In the genomic region with DNA sequence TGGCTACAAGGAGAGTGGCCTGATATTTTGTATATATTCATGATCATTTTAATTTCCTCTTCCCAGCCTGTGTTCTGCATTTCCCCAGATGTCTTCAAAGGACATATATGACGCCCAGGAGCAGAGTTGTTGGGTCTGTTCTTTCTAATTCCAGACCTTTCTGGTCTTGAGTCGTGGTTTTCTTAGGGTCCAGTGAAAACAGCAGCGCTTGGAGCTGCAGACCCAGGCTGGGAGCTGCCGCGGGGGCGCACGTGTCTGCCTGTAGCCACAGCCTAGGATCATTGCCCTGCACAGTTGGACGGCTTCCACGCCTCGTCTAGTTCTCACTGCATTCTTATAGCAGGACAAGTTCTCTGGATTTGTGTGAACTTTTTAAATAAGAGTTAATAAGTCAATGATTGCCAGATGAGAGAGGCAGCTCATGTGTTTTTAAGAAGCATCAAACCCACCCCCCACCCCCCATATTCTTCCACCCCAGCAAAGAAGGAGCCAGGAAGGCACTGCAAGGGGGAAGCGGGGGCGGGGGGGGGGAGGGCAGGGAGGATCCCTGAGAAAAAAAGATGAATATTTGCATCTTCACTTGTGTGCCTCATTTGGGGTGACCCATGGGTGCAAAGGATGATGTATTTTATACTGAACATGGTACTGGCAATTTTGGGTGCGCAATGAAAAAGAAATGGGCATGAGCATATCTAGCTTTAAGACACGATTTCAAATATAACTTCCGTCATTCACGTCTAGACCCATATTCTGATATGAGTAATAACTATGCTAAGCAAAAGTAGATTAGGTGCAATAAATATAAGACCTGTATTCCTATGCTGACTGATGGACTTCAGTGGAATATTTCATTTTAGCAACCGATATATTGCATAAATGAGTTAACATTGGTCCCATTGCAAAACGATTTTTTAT, we compare ENCODE assay signal across 10 cellular contexts.
DNase-seq lines count a peak whose midpoint lies in the region; ATAC-seq, FAIRE-seq and TF ChIP-seq lines count a peak whose summit lies in the region.
"Had no signal": no experiment of that assay in that cellular context is flagged by ENCODE, and none has a peak within 500 bp of the region (broad histone marks: within the 10 kb centered on the region; RNA-seq: fewer than 3 reads in every experiment).

No MANE protein-coding gene starts in this region.

- no peak for ATAC-seq in SK-N-SH treated with all-trans-retinoic acid at 6 μM for 48 hours
- no peak for ATAC-seq in activated CD4-positive, alpha-beta T cell treated with anti-CD3 and anti-CD28 coated beads for 36 hours

- H3K27me3 Mint-ChIP-seq in chondrocyte (ENCODE audit: low read depth) (peaks cover 10% of the 10 kb centered on the region), mesothelial cell of epicardium (ENCODE audit: low read depth) (peaks cover 67% of the 10 kb centered on the region), type B pancreatic cell (peaks cover 80% of the 10 kb centered on the region)
- H3K27me3 Mint-ChIP-seq in activated CD4-positive, alpha-beta T cell treated with anti-CD3 and anti-CD28 coated beads for 36 hours, result peaks cover 49% of the 10 kb centered on the region

- no peak overlapping the region; a peak in 1 of 4 replicates for H3K4me3 ChIP-seq in SK-N-SH (ENCODE audit: low read depth in 2 of 2, low read length in 1 of 2)
- H3K4me3 ChIP-seq: BLaER1, upper lobe of right lung had no signal

- no peak overlapping the region for H3K9ac ChIP-seq in SK-N-SH
- H3K9ac ChIP-seq: BLaER1 had no signal

- intact Hi-C loops in activated CD4-positive, alpha-beta T cell treated with anti-CD3 and anti-CD28 coated beads for 36 hours (cut with DNase I, micrococcal nuclease), result loop anchor here (5.0 to 10.0 kb wide), 3 partner anchors 157 to 343 kb away; a partner anchor contains a TSS

- CTCF ChIA-PET in SK-N-SH (lab: Yijun Ruan, JAX), result interaction anchor here (0.9 to 2.8 kb wide), 11 partner anchors 17 to 118 kb away, joined by 3 to 14 read pairs (median 4); no protein-coding TSS in a partner anchor
- CTCF ChIA-PET in activated CD4-positive, alpha-beta T cell treated with anti-CD3 and anti-CD28 coated beads for 36 hours (lab: Charles Lee), result no interaction called here

- no peaks in the 10 kb centered on the region for H3K36me3 ChIP-seq in SK-N-SH (replicated peaks in 1 of 2; ENCODE audit: control insufficient read depth in 1 of 2, insufficient read depth in 2 of 2, low read length in 1 of 2)
- H3K36me3 ChIP-seq: BLaER1, upper lobe of right lung had no signal

- no peaks in the 10 kb centered on the region; the same call in 1 of the 2 replicates for H3K27me3 ChIP-seq in SK-N-SH (ENCODE audit: insufficient read depth)

- no peaks in the 10 kb centered on the region for H4K20me1 ChIP-seq in SK-N-SH (ENCODE audit: insufficient read depth)
- H4K20me1 ChIP-seq: BLaER1 had no signal

- TF ChIP-seq CTCF in SK-N-SH (IDR thresholded peaks at IDR 0.05) (no peak), chondrocyte (IDR thresholded peaks at IDR 0.05) (no peak), mesothelial cell of epicardium (IDR thresholded peaks at IDR 0.05; ENCODE audit: unreplicated experiment) (no peak), type B pancreatic cell (conservative IDR thresholded peaks at IDR 0.05) (no peak)

- H2AFZ ChIP-seq in SK-N-SH (ENCODE audit: low read depth), result no peak overlapping the region

- peaks cover 0 to 38% of the 10 kb centered on the region in 2 experiments; a peak in 2 of 4 replicates for H3K4me1 ChIP-seq in SK-N-SH (ENCODE audit: control insufficient read depth in 1 of 2, insufficient read depth in 2 of 2, low read depth in 1 of 2, low read length in 1 of 2)
- H3K4me1 ChIP-seq: BLaER1 had no signal

- H3K9me3 Mint-ChIP-seq in chondrocyte (ENCODE audit: low read depth), result no peaks in the 10 kb centered on the region
- H3K9me3 Mint-ChIP-seq in mesothelial cell of epicardium, result peaks cover 7% of the 10 kb centered on the region
- no peaks in the 10 kb centered on the region for H3K9me3 Mint-ChIP-seq in type B pancreatic cell
- no peaks in the 10 kb centered on the region for H3K9me3 Mint-ChIP-seq in activated CD4-positive, alpha-beta T cell treated with anti-CD3 and anti-CD28 coated beads for 36 hours (ENCODE audit: low read depth)

- H3K4me3 Mint-ChIP-seq in chondrocyte (ENCODE audit: unreplicated experiment), result peak overlapping the region; percentile 61
- H3K4me3 Mint-ChIP-seq in mesothelial cell of epicardium, result peak overlapping the region; percentile 64
- peak overlapping the region; percentile 81 for H3K4me3 Mint-ChIP-seq in type B pancreatic cell
- no peak overlapping the region for H3K4me3 Mint-ChIP-seq in activated CD4-positive, alpha-beta T cell treated with anti-CD3 and anti-CD28 coated beads for 36 hours

- H3K79me2 ChIP-seq in SK-N-SH (ENCODE audit: insufficient read depth), result no peaks in the 10 kb centered on the region

- H3K4me1 Mint-ChIP-seq in chondrocyte (ENCODE audit: low read depth) (peaks cover 39% of the 10 kb centered on the region), mesothelial cell of epicardium (peaks cover 48% of the 10 kb centered on the region), type B pancreatic cell (ENCODE audit: unreplicated experiment) (peaks cover 36% of the 10 kb centered on the region)
- H3K4me1 Mint-ChIP-seq in activated CD4-positive, alpha-beta T cell treated with anti-CD3 and anti-CD28 coated beads for 36 hours, result no peaks in the 10 kb centered on the region

- H3K27ac Mint-ChIP-seq in chondrocyte (ENCODE audit: unreplicated experiment) (no peak overlapping the region), mesothelial cell of epicardium (no peak overlapping the region), type B pancreatic cell (peak overlapping the region; percentile 21)
- H3K27ac Mint-ChIP-seq in activated CD4-positive, alpha-beta T cell treated with anti-CD3 and anti-CD28 coated beads for 36 hours, result no peak overlapping the region

- 0 out of 2 replicates have a peak, but pooled peaks have one; percentile 6 for TF ChIP-seq RAD21 in SK-N-SH (IDR thresholded peaks at IDR 0.05; ENCODE audit: low read length)

- no peak for TF ChIP-seq EP300 in SK-N-SH (IDR thresholded peaks at IDR 0.05; ENCODE audit: borderline replicate concordance in 1 of 2, low read depth in 1 of 2, low read length in 1 of 2)

- H3F3A ChIP-seq in SK-N-SH (replicated peaks; ENCODE audit: insufficient read depth), result no peaks in the 10 kb centered on the region

- no peak overlapping the region; a peak in 1 of 4 replicates for H3K27ac ChIP-seq in SK-N-SH (ENCODE audit: low read depth in 2 of 2, low read length in 1 of 2)
- H3K27ac ChIP-seq: BLaER1, upper lobe of right lung had no signal

- H3K4me2 ChIP-seq in SK-N-SH, result no peak overlapping the region
- H3K4me2 ChIP-seq: BLaER1 had no signal

- POLR2A ChIA-PET in SK-N-SH (lab: Yijun Ruan, JAX), result no interaction called here
- POLR2A ChIA-PET in activated CD4-positive, alpha-beta T cell treated with anti-CD3 and anti-CD28 coated beads for 36 hours (lab: Charles Lee), result no interaction called here

- DNase-seq in SK-N-SH (peak; percentile 55), chondrocyte (ENCODE audit: low spot score) (no peak), mesothelial cell of epicardium (ENCODE audit: low spot score in 2 of 2, unreplicated experiment in 2 of 2) (no peak), type B pancreatic cell (ENCODE audit: extremely low spot score, unreplicated experiment) (no peak), GM12892 (ENCODE audit: insufficient read length) (no peak), DMS153 (lab: John Stamatoyannopoulos, UW) (no peak)
- no peak for DNase-seq in activated CD4-positive, alpha-beta T cell treated with anti-CD3 and anti-CD28 coated beads for 36 hours
- DNase-seq: upper lobe of right lung had no signal

- H3K9me2 ChIP-seq in SK-N-SH, result no peaks in the 10 kb centered on the region

- no peak for TF ChIP-seq POLR2A in GM12892 (IDR thresholded peaks at IDR 0.05; ENCODE audit: low read depth, low read length)

- WGBS in SK-N-SH (ENCODE audit: low lambda C conversion rate), result 7% methylated on average over 18 of the region's 18 CpGs

- FAIRE-seq in GM12892 (lab: Jason Lieb, UNC), result no peak

- no peaks in the 10 kb centered on the region for H3K9me3 ChIP-seq in SK-N-SH
- H3K9me3 ChIP-seq: upper lobe of right lung had no signal

- H3K36me3 Mint-ChIP-seq in chondrocyte (ENCODE audit: low read depth) (no peaks in the 10 kb centered on the region), mesothelial cell of epicardium (no peaks in the 10 kb centered on the region), type B pancreatic cell (no peaks in the 10 kb centered on the region)
- H3K36me3 Mint-ChIP-seq in activated CD4-positive, alpha-beta T cell treated with anti-CD3 and anti-CD28 coated beads for 36 hours (ENCODE audit: low read depth), result no peaks in the 10 kb centered on the region

TF ChIP-seq in SK-N-SH, 30 proteins besides CTCF, POLR2A, EP300 and RAD21 (continues in another document):
- TF ChIP-seq MXI1 (IDR thresholded peaks at IDR 0.05; ENCODE audit: low read depth, low read length), result peak; percentile 41; the same call in 1 of the 2 replicates

TF ChIP-seq in SK-N-SH treated with all-trans-retinoic acid at 6 μM for 48 hours, 23 proteins besides CTCF, POLR2A, EP300 and RAD21 (continues in another document):
- TF ChIP-seq, protein P1, sequence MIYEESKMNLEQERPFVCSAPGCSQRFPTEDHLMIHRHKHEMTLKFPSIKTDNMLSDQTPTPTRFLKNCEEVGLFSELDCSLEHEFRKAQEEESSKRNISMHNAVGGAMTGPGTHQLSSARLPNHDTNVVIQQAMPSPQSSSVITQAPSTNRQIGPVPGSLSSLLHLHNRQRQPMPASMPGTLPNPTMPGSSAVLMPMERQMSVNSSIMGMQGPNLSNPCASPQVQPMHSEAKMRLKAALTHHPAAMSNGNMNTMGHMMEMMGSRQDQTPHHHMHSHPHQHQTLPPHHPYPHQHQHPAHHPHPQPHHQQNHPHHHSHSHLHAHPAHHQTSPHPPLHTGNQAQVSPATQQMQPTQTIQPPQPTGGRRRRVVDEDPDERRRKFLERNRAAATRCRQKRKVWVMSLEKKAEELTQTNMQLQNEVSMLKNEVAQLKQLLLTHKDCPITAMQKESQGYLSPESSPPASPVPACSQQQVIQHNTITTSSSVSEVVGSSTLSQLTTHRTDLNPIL (CRISPR knock-in tag; IDR thresholded peaks at IDR 0.05; ENCODE audit: low read depth), result no peak
- TF ChIP-seq PPARA (CRISPR knock-in tag; IDR thresholded peaks at IDR 0.05; ENCODE audit: borderline replicate concordance), result no peak
- no peak for TF ChIP-seq ZNF70 (CRISPR knock-in tag; IDR thresholded peaks at IDR 0.05)
- TF ChIP-seq ZNF565 (CRISPR knock-in tag; conservative IDR thresholded peaks at IDR 0.05; ENCODE audit: low read depth), result no peak
- no peak for TF ChIP-seq RARB (CRISPR knock-in tag; IDR thresholded peaks at IDR 0.05)
- no peak for TF ChIP-seq SNAI2 (CRISPR knock-in tag; IDR thresholded peaks at IDR 0.05)
